In the genomic region with DNA sequence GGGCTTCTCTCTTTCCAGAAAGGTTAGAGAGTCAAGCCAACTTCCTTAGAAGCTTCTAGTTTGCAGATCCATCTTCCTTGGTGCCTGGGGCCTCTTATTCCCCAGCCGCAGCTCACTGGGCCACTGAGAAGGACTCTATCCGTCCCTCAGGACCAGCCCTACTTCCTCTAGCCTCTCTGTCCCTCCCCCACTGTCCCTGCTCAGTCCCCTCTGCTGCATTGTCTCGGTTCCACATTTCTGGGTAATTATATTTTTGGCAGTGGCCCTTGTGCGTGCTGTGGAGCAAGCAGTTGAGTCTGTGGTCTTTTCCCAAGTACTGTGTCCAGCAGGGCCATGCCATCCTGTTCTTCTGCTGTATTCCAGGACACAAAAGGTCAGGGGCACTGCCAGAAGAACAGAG, we compare ENCODE assay signal across 17 cellular contexts. TPM values are rescaled to one million over a fixed set of nuclear protein-coding genes. Genes with fewer than 3 reads are reported as not detected.
"Had no signal": no experiment of that assay in that cellular context is flagged by ENCODE, and none has a peak within 500 bp of the region (broad histone marks: within the 10 kb centered on the region; RNA-seq: fewer than 3 reads in every experiment).

No MANE protein-coding gene starts in this region.

- H3K9me3 Mint-ChIP-seq: activated naive CD4-positive, alpha-beta T cell treated with anti-CD3 and anti-CD28 coated beads, Interleukin-2, amount 10 ng/mL, durations not matched to agents 7 days and 5 days had no signal

- H3K27me3 ChIP-seq: hepatocyte, vagina had no signal

- DNase-seq: activated CD4-positive, alpha-beta T cell treated with anti-CD3 and anti-CD28 coated beads, Interleukin-2, amount 50 U/mL, for 1 hour; activated naive CD4-positive, alpha-beta T cell treated with anti-CD3 and anti-CD28 coated beads, Interleukin-2, amount 10 ng/mL, durations not matched to agents 7 days and 5 days; mesenchymal stem cell; natural killer cell; nucleus accumbens; stimulated activated CD4-positive, alpha-beta T cell treated with anti-CD3 and anti-CD28 coated beads, Interleukin-15, amount 100 ng/mL, for 24 hours; stimulated activated CD4-positive, alpha-beta T cell treated with anti-CD3 and anti-CD28 coated beads, Interleukin-4, amount 100 ng/mL, for 1 hour; stimulated activated naive B cell treated with anti-CD40 and anti-IgM and Interleukin-4, amounts not matched to agents 10 μg/mL and 1 μg/mL and 100 μg/mL, for 72 hours had no signal

- H3K27ac ChIP-seq: hepatocyte, tibial artery, vagina had no signal

- H3K36me3 ChIP-seq: tibial artery, vagina had no signal

- H3K4me1 Mint-ChIP-seq: activated naive CD4-positive, alpha-beta T cell treated with anti-CD3 and anti-CD28 coated beads, Interleukin-2, amount 10 ng/mL, durations not matched to agents 7 days and 5 days; natural killer cell; stimulated activated naive B cell treated with anti-CD40 and anti-IgM and Interleukin-4, amounts not matched to agents 10 μg/mL and 1 μg/mL and 100 μg/mL, for 72 hours had no signal

- H3K9me3 ChIP-seq: tibial artery, vagina had no signal

- H3K4me1 ChIP-seq: tibial artery, vagina had no signal

- ATAC-seq: activated CD4-positive, CD25-positive, alpha-beta regulatory T cell treated with anti-CD3 and anti-CD28 coated beads, Interleukin-2, amount 50 U/mL, for 24 hours; esophagus mucosa; natural killer cell; stimulated activated naive B cell treated with anti-CD40 and anti-IgM and Interleukin-4, amounts not matched to agents 10 μg/mL and 1 μg/mL and 100 μg/mL, for 72 hours had no signal

- H3K4me3 ChIP-seq: hepatocyte, tibial artery, vagina had no signal

- H3K36me3 Mint-ChIP-seq: activated naive CD4-positive, alpha-beta T cell treated with anti-CD3 and anti-CD28 coated beads, Interleukin-2, amount 10 ng/mL, durations not matched to agents 7 days and 5 days; natural killer cell; stimulated activated naive B cell treated with anti-CD40 and anti-IgM and Interleukin-4, amounts not matched to agents 10 μg/mL and 1 μg/mL and 100 μg/mL, for 72 hours had no signal

- H3K4me3 Mint-ChIP-seq: activated naive CD4-positive, alpha-beta T cell treated with anti-CD3 and anti-CD28 coated beads, Interleukin-2, amount 10 ng/mL, durations not matched to agents 7 days and 5 days; natural killer cell; stimulated activated naive B cell treated with anti-CD40 and anti-IgM and Interleukin-4, amounts not matched to agents 10 μg/mL and 1 μg/mL and 100 μg/mL, for 72 hours had no signal

- H3K27ac Mint-ChIP-seq: activated naive CD4-positive, alpha-beta T cell treated with anti-CD3 and anti-CD28 coated beads, Interleukin-2, amount 10 ng/mL, durations not matched to agents 7 days and 5 days; natural killer cell; stimulated activated naive B cell treated with anti-CD40 and anti-IgM and Interleukin-4, amounts not matched to agents 10 μg/mL and 1 μg/mL and 100 μg/mL, for 72 hours had no signal

- FAIRE-seq: astrocyte, bronchial epithelial cell, endometrium had no signal

RNA-seq across cellular contexts. Expression of gene IRX3, which starts 17.8 kb away (rescaled TPM):
- total RNA-seq: activated CD8-positive, alpha-beta memory T cell treated with anti-CD3 and anti-CD28 coated beads for 36 hours; natural killer cell had no signal
